ENCODE assay signal across 20 cellular contexts in the genomic region with DNA sequence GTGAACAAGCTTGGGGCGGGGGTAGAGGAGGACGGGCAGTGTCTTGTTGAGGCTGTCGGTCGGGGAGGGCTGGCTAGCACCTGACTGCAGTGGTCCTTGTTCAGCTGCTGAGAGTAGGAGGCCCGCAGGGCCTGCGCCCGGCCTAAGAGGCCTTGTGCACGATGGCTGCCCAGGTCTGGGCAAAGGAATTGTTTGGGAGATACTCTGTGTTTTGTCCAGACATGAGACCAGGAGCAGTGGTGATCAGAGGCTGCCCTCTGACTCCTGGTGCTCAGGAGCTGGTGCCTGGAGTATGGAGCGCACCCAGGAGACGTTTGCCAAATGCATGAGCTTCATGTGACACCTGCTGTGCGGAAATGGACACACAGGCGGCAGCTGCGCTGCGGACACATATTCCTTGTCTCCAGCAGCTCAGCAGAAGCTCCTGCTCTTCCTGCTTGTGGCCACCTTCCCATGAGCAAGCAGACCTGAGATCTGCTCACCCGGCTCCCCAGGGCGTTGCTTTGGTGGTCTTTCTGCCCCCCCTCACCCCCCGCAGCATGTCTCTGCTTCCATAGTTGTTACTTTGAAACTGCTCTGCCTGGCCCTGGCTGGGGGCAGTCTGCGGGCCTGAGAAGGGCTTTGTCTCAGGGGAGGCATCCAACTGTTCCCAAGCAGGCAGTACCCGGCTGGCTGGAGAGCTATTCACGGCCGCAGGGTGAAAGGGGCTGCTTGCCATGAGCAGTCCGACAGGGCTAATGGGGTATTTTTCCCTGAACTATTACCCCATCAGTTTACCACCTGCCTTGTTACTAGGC.
DNase-seq lines count a peak whose midpoint lies in the region; ATAC-seq and TF ChIP-seq lines count a peak whose summit lies in the region.
"Had no signal": no experiment of that assay in that cellular context is flagged by ENCODE, and none has a peak within 500 bp of the region (broad histone marks: within the 10 kb centered on the region; RNA-seq: fewer than 3 reads in every experiment).

No MANE protein-coding gene starts in this region.

- no peak overlapping the region for H3K27ac ChIP-seq in stomach
- H3K27ac ChIP-seq: cardiac muscle cell, parathyroid adenoma, thyroid gland had no signal

- no peak for TF ChIP-seq CTCF in stomach (IDR thresholded peaks at IDR 0.05)

- H3K4me3 ChIP-seq in stomach: no peak overlapping the region
- H3K4me3 ChIP-seq: cardiac muscle cell, thyroid gland had no signal

- H3K9me3 ChIP-seq in stomach: peaks cover 7 to 30% (median 26%) of the 10 kb centered on the region in 4 donors
- H3K9me3 ChIP-seq: thyroid gland had no signal

- ATAC-seq in GM21515 (IDR thresholded peaks at IDR 0.05; ENCODE audit: unreplicated experiment) (no peak), HG03354 (IDR thresholded peaks at IDR 0.05; ENCODE audit: poor library complexity, severe bottlenecking, unreplicated experiment) (no peak)
- ATAC-seq: PC-3; stimulated activated memory B cell treated with anti-CD40 and anti-IgM and Interleukin-4, amounts not matched to agents 10 μg/mL and 1 μg/mL and 100 μg/mL, for 72 hours had no signal

- peaks cover 0 to 49% (median 0%) of the 10 kb centered on the region in 3 donors for H3K27me3 ChIP-seq in stomach
- H3K27me3 ChIP-seq: cardiac muscle cell, thyroid gland had no signal

- H3K4me1 ChIP-seq in stomach: no peaks in the 10 kb centered on the region
- H3K4me1 ChIP-seq: parathyroid adenoma, thyroid gland had no signal

- intact Hi-C loops in stomach (cut with DNase I; ENCODE audit: low total_unique reads): no loop called here

- DNase-seq in NCI-H1092 treated with DMSO at 0.1 percent for 48 hours (lab: John Stamatoyannopoulos, UW) (peak; percentile 95), NCI-H510A treated with DMSO at 0.1 percent for 48 hours (lab: John Stamatoyannopoulos, UW) (peak; percentile 62), islet precursor cell (peak; percentile 43), stomach (peak; percentile 17), ureter (ENCODE audit: low spot score) (no peak)
- DNase-seq: activated naive CD4-positive, alpha-beta T cell treated with Interleukin-2 at 50 U/mL for 16 hours; amniotic stem cell; CD8-positive, alpha-beta memory T cell; DMS79 treated with DMSO at 0.1 percent for 48 hours; H7; KG1; naive B cell; PC-3; stimulated activated CD4-positive, alpha-beta T cell treated with anti-CD3 and anti-CD28 coated beads, Interleukin-1b, Interleukin-23, amount 100 ng/mL, for 48 hours; thyroid gland had no signal

- TF ChIP-seq EP300 in stomach (IDR thresholded peaks at IDR 0.05): no peak

- 75 to 82% (median 80%) methylated on average over 14 to 22 of the region's 22 CpGs for WGBS in stomach, 5 donors

- no peaks in the 10 kb centered on the region for H3K36me3 ChIP-seq in stomach
- H3K36me3 ChIP-seq: cardiac muscle cell, thyroid gland had no signal

- TF ChIP-seq POLR2A in stomach (IDR thresholded peaks at IDR 0.05): no peak
